Comparison of ENCODE assay signal across 17 cellular contexts in genomic region chr19:35274323-35274722, GRCh38. TPM values are rescaled to one million over a fixed set of nuclear protein-coding genes. Genes with fewer than 3 reads are reported as not detected.
DNase-seq lines count a peak whose midpoint lies in the region; ATAC-seq, FAIRE-seq and TF ChIP-seq lines count a peak whose summit lies in the region.
"Had no signal": no experiment of that assay in that cellular context is flagged by ENCODE, and none has a peak within 500 bp of the region (broad histone marks: within the 10 kb centered on the region; RNA-seq: fewer than 3 reads in every experiment).

No MANE protein-coding gene starts in this region.

- H3K27ac ChIP-seq in right cardiac atrium (ENCODE audit: low read length): no peak overlapping the region
- no peak overlapping the region for H3K27ac ChIP-seq in left ventricle myocardium inferior (replicated peaks)
- H3K27ac ChIP-seq in K562 (ENCODE audit: extremely low read depth, low read depth, low read length): no peak overlapping the region
- no peak overlapping the region for H3K27ac ChIP-seq in prostate gland
- H3K27ac ChIP-seq: A549, BLaER1 had no signal

- ATAC-seq in right cardiac atrium (no peak), K562 (no peak)
- ATAC-seq: A549; CD8-positive, alpha-beta T cell; GM12878 had no signal

- no peaks in the 10 kb centered on the region for H3K9me3 Mint-ChIP-seq in neural crest cell
- H3K9me3 Mint-ChIP-seq in activated T-cell treated with anti-CD3 and anti-CD28 coated beads, Interleukin-2, amount 50 U/mL, for 24 hours: no peaks in the 10 kb centered on the region
- H3K9me3 Mint-ChIP-seq: CD8-positive, alpha-beta T cell had no signal

- H3K9me1 ChIP-seq in K562 (ENCODE audit: control insufficient read depth, insufficient read depth, low read length): no peaks in the 10 kb centered on the region

- intact Hi-C loops in right cardiac atrium (cut with DNase I): loop anchor here in 1 of 4 donors (10.0 kb wide), 1 partner anchor 220 kb away; the partner anchor contains the start of gene KRTDAP
- intact Hi-C loops in left ventricle myocardium inferior (cut with micrococcal nuclease): no loop called here
- intact Hi-C loops in K562 (cut with micrococcal nuclease): no loop called here
- intact Hi-C loops in prostate gland (cut with DNase I): loop anchor here (10.0 kb wide), 1 partner anchor 220 kb away; the partner anchor contains the start of gene KRTDAP

- H3K36me3 ChIP-seq in left ventricle myocardium inferior: peaks cover 78% of the 10 kb centered on the region
- peaks cover 72% of the 10 kb centered on the region; the same call in 2 of the 3 replicates for H3K36me3 ChIP-seq in K562 (ENCODE audit: control insufficient read depth, insufficient read depth, low read length)
- peaks cover 11 to 35% of the 10 kb centered on the region in 2 donors for H3K36me3 ChIP-seq in prostate gland

- no peak overlapping the region for H3K4me3 ChIP-seq in right cardiac atrium (ENCODE audit: low read length)
- no peak overlapping the region for H3K4me3 ChIP-seq in left ventricle myocardium inferior
- no peak overlapping the region for H3K4me3 ChIP-seq in K562
- H3K4me3 ChIP-seq in prostate gland: no peak overlapping the region
- H3K4me3 ChIP-seq: A549, BLaER1, GM12878 had no signal

- no peak overlapping the region for H3K9ac ChIP-seq in K562 (ENCODE audit: insufficient read depth in 1 of 2, low read depth in 2 of 2, low read length in 2 of 2)
- H3K9ac ChIP-seq: BLaER1 had no signal

- peaks cover 7% of the 10 kb centered on the region; the same call in 2 of the 3 replicates for H3K79me2 ChIP-seq in K562 (ENCODE audit: control insufficient read depth, insufficient read depth, low read length)

- H3K4me1 Mint-ChIP-seq in neural crest cell: peaks cover 4% of the 10 kb centered on the region
- peaks cover 20% of the 10 kb centered on the region for H3K4me1 Mint-ChIP-seq in activated T-cell treated with anti-CD3 and anti-CD28 coated beads, Interleukin-2, amount 50 U/mL, for 24 hours (ENCODE audit: low read depth)

- peak; percentile 32 for FAIRE-seq in K562 (lab: Jason Lieb, UNC)
- FAIRE-seq: A549, GM12878 had no signal

- in situ Hi-C loops in K562 (cut with MboI): loop anchor here (10.0 kb wide), 2 partner anchors 60 to 190 kb away; no protein-coding TSS in a partner anchor

- peak overlapping the region; percentile 78 for H3K4me3 Mint-ChIP-seq in neural crest cell
- no peak overlapping the region for H3K4me3 Mint-ChIP-seq in activated T-cell treated with anti-CD3 and anti-CD28 coated beads, Interleukin-2, amount 50 U/mL, for 24 hours
- H3K4me3 Mint-ChIP-seq: CD8-positive, alpha-beta T cell had no signal

- 68% methylated on average over 5 of the region's 5 CpGs for WGBS in right cardiac atrium
- 94% methylated on average over 5 of the region's 5 CpGs for WGBS in K562 (ENCODE audit: insufficient coverage, low coverage, missing lambda C conversion rate)
- WGBS in prostate gland: 86% methylated on average over 5 of the region's 5 CpGs

- no peak overlapping the region for H2AFZ ChIP-seq in K562 (ENCODE audit: low read depth, low read length)

- POLR2A ChIA-PET in K562 (lab: Yijun Ruan, JAX): interaction anchor here (0.8 to 1.5 kb wide), 5 partner anchors 8 to 236 kb away, joined by 3 to 6 read pairs (median 5); partner anchors contain the start of gene HAMP

- no TSS peak for BruUV-seq in K562 (replicated peaks; lab: Mats Ljungman, UMichigan)

- no peak for TF ChIP-seq EP300 in K562 (IDR thresholded peaks at IDR 0.05; ENCODE audit: low read length)

- H3K9me3 ChIP-seq in right cardiac atrium (ENCODE audit: control insufficient read depth, low read length) (no peaks in the 10 kb centered on the region), left ventricle myocardium inferior (replicated peaks) (no peaks in the 10 kb centered on the region), K562 (replicated peaks; ENCODE audit: control insufficient read depth, insufficient read depth, low read depth, low read length) (no peaks in the 10 kb centered on the region), prostate gland (no peaks in the 10 kb centered on the region)
- H3K9me3 ChIP-seq: A549, BLaER1 had no signal

- DNase-seq in right cardiac atrium (peak in 2 of 3 donors; percentile 6 to 16), left ventricle myocardium inferior (no peak), K562 (ENCODE audit: extremely low read depth in 1 of 4, low spot score in 3 of 4) (no peak), neural crest cell (ENCODE audit: low read depth, low spot score) (no peak), prostate gland (ENCODE audit: low spot score) (no peak), Kasumi-1 (lab: John Stamatoyannopoulos, UW) (no peak)
- DNase-seq in activated T-cell treated with anti-CD3 and anti-CD28 coated beads, Interleukin-2, amount 50 U/mL, for 24 hours: no peak
- DNase-seq: Calu3; CD8-positive, alpha-beta T cell; GF-D8; NCI-H1694 treated with DMSO at 0.1 percent for 48 hours; SHP77 had no signal

- no peak for TF ChIP-seq RAD21 in K562 (CRISPR knock-in tag; conservative IDR thresholded peaks at IDR 0.05 in 1 of 2, IDR thresholded peaks at IDR 0.05 in 1 of 2)

- H3K4me2 ChIP-seq in K562 (ENCODE audit: insufficient read depth, low read length): no peak overlapping the region
- H3K4me2 ChIP-seq: A549, BLaER1 had no signal

- H3K27ac Mint-ChIP-seq in neural crest cell (ENCODE audit: unreplicated experiment): no peak overlapping the region
- H3K27ac Mint-ChIP-seq in activated T-cell treated with anti-CD3 and anti-CD28 coated beads, Interleukin-2, amount 50 U/mL, for 24 hours: no peak overlapping the region

- H4K20me1 ChIP-seq in K562 (replicated peaks; ENCODE audit: control insufficient read depth, insufficient read depth, low read length): no peaks in the 10 kb centered on the region

- TF ChIP-seq CTCF in left ventricle myocardium inferior (IDR thresholded peaks at IDR 0.05; ENCODE audit: borderline replicate concordance) (no peak), K562 (IDR thresholded peaks at IDR 0.05 in 2 of 3, conservative IDR thresholded peaks at IDR 0.05 in 1 of 3; ENCODE audit: insufficient read depth in 2 of 3, low read depth in 1 of 3, low read length in 3 of 3) (no peak), neural crest cell (conservative IDR thresholded peaks at IDR 0.05) (no peak), prostate gland (IDR thresholded peaks at IDR 0.05) (no peak)

- H3K27me3 Mint-ChIP-seq in neural crest cell (ENCODE audit: low read depth): no peaks in the 10 kb centered on the region
- no peaks in the 10 kb centered on the region for H3K27me3 Mint-ChIP-seq in activated T-cell treated with anti-CD3 and anti-CD28 coated beads, Interleukin-2, amount 50 U/mL, for 24 hours

- H3K4me1 ChIP-seq in right cardiac atrium (ENCODE audit: control insufficient read depth, insufficient read depth, low read length): no peaks in the 10 kb centered on the region
- H3K4me1 ChIP-seq in left ventricle myocardium inferior: peaks cover 20% of the 10 kb centered on the region
- peaks cover 7 to 40% of the 10 kb centered on the region in 2 experiments for H3K4me1 ChIP-seq in K562 (replicated peaks in 1 of 2; ENCODE audit: control insufficient read depth in 2 of 2, insufficient read depth in 2 of 2, low read length in 2 of 2)
- H3K4me1 ChIP-seq in prostate gland (replicated peaks): no peaks in the 10 kb centered on the region

- TF ChIP-seq POLR2A in K562 (conservative IDR thresholded peaks at IDR 0.05): no peak
- no peak for TF ChIP-seq POLR2A in prostate gland (IDR thresholded peaks at IDR 0.05)

- H3K36me3 Mint-ChIP-seq in neural crest cell (ENCODE audit: low read depth): peaks cover 15% of the 10 kb centered on the region
- H3K36me3 Mint-ChIP-seq in activated T-cell treated with anti-CD3 and anti-CD28 coated beads, Interleukin-2, amount 50 U/mL, for 24 hours (ENCODE audit: low read depth): peaks cover 93% of the 10 kb centered on the region

- H3K27me3 ChIP-seq in right cardiac atrium (ENCODE audit: control insufficient read depth, insufficient read depth) (no peaks in the 10 kb centered on the region), left ventricle myocardium inferior (ENCODE audit: low read depth) (no peaks in the 10 kb centered on the region), K562 (ENCODE audit: control insufficient read depth in 2 of 2, insufficient read depth in 2 of 2, low read length in 2 of 2) (no peaks in the 10 kb centered on the region), prostate gland (replicated peaks; ENCODE audit: insufficient read depth) (no peaks in the 10 kb centered on the region)
- H3K27me3 ChIP-seq: BLaER1 had no signal

- CTCF ChIA-PET in K562 (lab: Yijun Ruan, JAX; ENCODE audit: low intra/inter-chr PET ratio): interaction anchor here (0.6 kb wide), 1 partner anchor 11 kb away, joined by 7 read pairs; no protein-coding TSS in a partner anchor

RNA-seq across cellular contexts. Expression of gene USF2, which starts 5.6 kb away (rescaled TPM):
- total RNA-seq in right cardiac atrium (100 to 1,000 TPM; 182 to 270 (median 239) TPM), left ventricle myocardium inferior (147 TPM), K562 (2014; rRNA removed) (79.6 and 92.0 TPM in 2 replicates), K562 (2014; rRNA removed; fragmentation: Illumina TruSeq; extraction: Trizol) (27.8 and 31.1 TPM in 2 replicates), K562 (2015; rRNA removed; fragmentation: Illumina TruSeq; extraction: Trizol) (41.3 and 44.8 TPM in 2 replicates), K562 (2021) (79.6 and 85.1 TPM in 2 replicates), neural crest cell (107 and 111 TPM in 2 replicates), prostate gland (100 to 1,000 TPM; 107 to 151 TPM)
- polyA plus RNA-seq in right cardiac atrium (332 TPM), K562 (2011; rRNA removed) (62.5 and 69.2 TPM in 2 replicates), K562 (2014; fragmentation: Illumina TruSeq; extraction: Trizol) (57.2 and 58.4 TPM in 2 replicates), K562 (2014; fragmentation: Nextera tagmentation; extraction: Ambion mirVana) (under 1 TPM; 0.27 to 0.34 TPM), K562 (2014; rRNA removed) (78.0 and 93.7 TPM in 2 replicates)
- total RNA-seq in K562 (2011; cell fraction: chromatin; rRNA removed; ENCODE audit: low replicate concordance): 42.6 and 101 TPM in 2 replicates
- total RNA-seq in K562 (2011; cell fraction: nucleolus; rRNA removed): 81.1 and 82.5 TPM in 2 replicates
- 54.4 and 62.0 TPM in 2 replicates for total RNA-seq in K562 (2011; cell fraction: nucleoplasm; rRNA removed)
- polyA plus RNA-seq in K562 (2011; cell fraction: cytosol; rRNA removed): 53.9 and 98.4 TPM in 2 replicates
- 102 and 108 TPM in 2 replicates for polyA plus RNA-seq in K562 (2011; cell fraction: nucleus; rRNA removed)
- 81.4 and 98.5 TPM in 2 replicates for polyA plus RNA-seq in K562 (2012)
- 31.5 and 39.4 TPM in 2 replicates for polyA minus RNA-seq in K562 (2011; rRNA and poly(A)+ RNA removed)
- polyA minus RNA-seq in K562 (2011; cell fraction: cytosol; rRNA and poly(A)+ RNA removed): 28.5 and 53.2 TPM in 2 replicates
- polyA minus RNA-seq in K562 (2011; cell fraction: nucleus; rRNA and poly(A)+ RNA removed): 21.7 and 31.3 TPM in 2 replicates

RNA-seq across cellular contexts. Expression of gene HAMP, which starts 8.0 kb away (rescaled TPM):
- total RNA-seq in right cardiac atrium (100 to 1,000 TPM; 164 to 286 (median 230) TPM), left ventricle myocardium inferior (not detected), K562 (2014; rRNA removed) (not detected in 2 replicates), K562 (2014; rRNA removed; fragmentation: Illumina TruSeq; extraction: Trizol) (0.29 TPM in 1 of 2 replicates, not detected in the other), K562 (2015; rRNA removed; fragmentation: Illumina TruSeq; extraction: Trizol) (0.57 TPM in 1 of 2 replicates, not detected in the other), K562 (2021) (0.29 TPM in 2 replicates), neural crest cell (0.47 and 0.57 TPM in 2 replicates), prostate gland (1 to 10 TPM; 2.0 to 2.2 TPM)
- polyA plus RNA-seq in right cardiac atrium (406 TPM), K562 (2011; rRNA removed) (0.26 and 0.39 TPM in 2 replicates), K562 (2014; fragmentation: Illumina TruSeq; extraction: Trizol) (0.64 and 1.1 TPM in 2 replicates), K562 (2014; fragmentation: Nextera tagmentation; extraction: Ambion mirVana) (1 to 10 TPM in 1 of 2 experiments, under 1 TPM in 1; 0.65 to 1.0 TPM), K562 (2014; rRNA removed) (0.05 and 0.76 TPM in 2 replicates)
- total RNA-seq in K562 (2011; cell fraction: chromatin; rRNA removed; ENCODE audit: low replicate concordance): 0.25 and 1.3 TPM in 2 replicates
- 1.5 and 2.1 TPM in 2 replicates for total RNA-seq in K562 (2011; cell fraction: nucleolus; rRNA removed)
- total RNA-seq in K562 (2011; cell fraction: nucleoplasm; rRNA removed): 0.84 and 1.9 TPM in 2 replicates
- polyA plus RNA-seq in K562 (2011; cell fraction: cytosol; rRNA removed): 0.74 and 3.9 TPM in 2 replicates
- polyA plus RNA-seq in K562 (2011; cell fraction: nucleus; rRNA removed): 0.24 and 0.74 TPM in 2 replicates
- polyA plus RNA-seq in K562 (2012): 0.98 and 2.0 TPM in 2 replicates
- polyA minus RNA-seq in K562 (2011; rRNA and poly(A)+ RNA removed): 0.11 TPM in 1 of 2 replicates, not detected in the other
- 1.6 TPM in 1 of 2 replicates, not detected in the other for polyA minus RNA-seq in K562 (2011; cell fraction: cytosol; rRNA and poly(A)+ RNA removed)
- 0.11 and 0.67 TPM in 2 replicates for polyA minus RNA-seq in K562 (2011; cell fraction: nucleus; rRNA and poly(A)+ RNA removed)
- total RNA-seq: NCI-H460 had no signal
- polyA plus RNA-seq: A549 had no signal

RNA-seq across cellular contexts. Expression of gene MAG, which starts 17.6 kb away (rescaled TPM):
- total RNA-seq in right cardiac atrium (not detected), left ventricle myocardium inferior (not detected), K562 (2014; rRNA removed) (6.3 and 9.0 TPM in 2 replicates), K562 (2014; rRNA removed; fragmentation: Illumina TruSeq; extraction: Trizol) (0.67 and 1.1 TPM in 2 replicates), K562 (2015; rRNA removed; fragmentation: Illumina TruSeq; extraction: Trizol) (2.8 and 4.6 TPM in 2 replicates), K562 (2021) (6.4 and 7.7 TPM in 2 replicates), neural crest cell (not detected in 2 replicates), prostate gland (10 to 100 TPM in 1 of 2 donors, not detected in 1; 13.9 TPM)
- polyA plus RNA-seq in right cardiac atrium (1.3 TPM), K562 (2011; rRNA removed) (1.4 and 1.6 TPM in 2 replicates), K562 (2014; fragmentation: Illumina TruSeq; extraction: Trizol) (0.61 and 3.3 TPM in 2 replicates), K562 (2014; fragmentation: Nextera tagmentation; extraction: Ambion mirVana) (under 1 TPM; 0.11 to 0.39 TPM), K562 (2014; rRNA removed) (2.9 and 10.0 TPM in 2 replicates)
- total RNA-seq in K562 (2011; cell fraction: chromatin; rRNA removed; ENCODE audit: low replicate concordance): 9.6 and 21.9 TPM in 2 replicates
- 25.2 and 25.7 TPM in 2 replicates for total RNA-seq in K562 (2011; cell fraction: nucleolus; rRNA removed)
- 12.0 and 17.2 TPM in 2 replicates for total RNA-seq in K562 (2011; cell fraction: nucleoplasm; rRNA removed)
- polyA plus RNA-seq in K562 (2011; cell fraction: cytosol; rRNA removed): 1.6 and 6.7 TPM in 2 replicates
- polyA plus RNA-seq in K562 (2011; cell fraction: nucleus; rRNA removed): 1.9 and 8.2 TPM in 2 replicates
- polyA plus RNA-seq in K562 (2012): 2.3 and 5.2 TPM in 2 replicates
- 1.4 TPM in 1 of 2 replicates, not detected in the other for polyA minus RNA-seq in K562 (2011; rRNA and poly(A)+ RNA removed)
- 3.0 and 8.6 TPM in 2 replicates for polyA minus RNA-seq in K562 (2011; cell fraction: cytosol; rRNA and poly(A)+ RNA removed)
- 3.8 and 6.6 TPM in 2 replicates for polyA minus RNA-seq in K562 (2011; cell fraction: nucleus; rRNA and poly(A)+ RNA removed)
- total RNA-seq: Calu3; CD8-positive, alpha-beta T cell; H4; NCI-H460 had no signal
- polyA plus RNA-seq: A549 had no signal

RNA-seq across cellular contexts. Expression of gene LSR, which starts 25.5 kb away (rescaled TPM):
- 1 to 10 TPM; 4.6 to 8.9 (median 4.8) TPM for total RNA-seq in right cardiac atrium
- 5.0 TPM for polyA plus RNA-seq in right cardiac atrium
- 4.5 TPM for total RNA-seq in left ventricle myocardium inferior
- 30.2 and 123 TPM in 2 replicates for total RNA-seq in K562 (2011; cell fraction: chromatin; rRNA removed; ENCODE audit: low replicate concordance)
- total RNA-seq in K562 (2011; cell fraction: nucleolus; rRNA removed): 223 and 260 TPM in 2 replicates
- 130 and 145 TPM in 2 replicates for total RNA-seq in K562 (2011; cell fraction: nucleoplasm; rRNA removed)
- total RNA-seq in K562 (2014; rRNA removed): 65.1 and 111 TPM in 2 replicates
- total RNA-seq in K562 (2014; rRNA removed; fragmentation: Illumina TruSeq; extraction: Trizol): 10.1 and 11.3 TPM in 2 replicates
- 29.4 and 32.3 TPM in 2 replicates for total RNA-seq in K562 (2015; rRNA removed; fragmentation: Illumina TruSeq; extraction: Trizol)
- total RNA-seq in K562 (2021): 83.3 and 87.9 TPM in 2 replicates
- 19.6 and 42.8 TPM in 2 replicates for polyA plus RNA-seq in K562 (2011; rRNA removed)
- 24.5 and 85.7 TPM in 2 replicates for polyA plus RNA-seq in K562 (2011; cell fraction: cytosol; rRNA removed)
- polyA plus RNA-seq in K562 (2011; cell fraction: nucleus; rRNA removed): 44.0 and 102 TPM in 2 replicates
- 77.8 and 93.6 TPM in 2 replicates for polyA plus RNA-seq in K562 (2012)
- 28.0 and 61.6 TPM in 2 replicates for polyA plus RNA-seq in K562 (2014; fragmentation: Illumina TruSeq; extraction: Trizol)
- under 1 TPM; 0.44 to 0.66 TPM for polyA plus RNA-seq in K562 (2014; fragmentation: Nextera tagmentation; extraction: Ambion mirVana)
- 39.4 and 47.4 TPM in 2 replicates for polyA plus RNA-seq in K562 (2014; rRNA removed)
- 9.4 and 16.2 TPM in 2 replicates for polyA minus RNA-seq in K562 (2011; rRNA and poly(A)+ RNA removed)
- polyA minus RNA-seq in K562 (2011; cell fraction: cytosol; rRNA and poly(A)+ RNA removed): 87.6 and 93.3 TPM in 2 replicates
- 61.4 and 69.4 TPM in 2 replicates for polyA minus RNA-seq in K562 (2011; cell fraction: nucleus; rRNA and poly(A)+ RNA removed)
- total RNA-seq in neural crest cell: 3.5 and 4.0 TPM in 2 replicates
- 100 to 1,000 TPM; 119 to 202 TPM for total RNA-seq in prostate gland

RNA-seq across cellular contexts. Expression of gene FAM187B, which starts 45.8 kb away (rescaled TPM):
- total RNA-seq in right cardiac atrium (not detected), left ventricle myocardium inferior (not detected), K562 (2014; rRNA removed) (0.09 TPM in 1 of 2 replicates, not detected in the other), K562 (2014; rRNA removed; fragmentation: Illumina TruSeq; extraction: Trizol) (not detected in 2 replicates), K562 (2015; rRNA removed; fragmentation: Illumina TruSeq; extraction: Trizol) (not detected in 2 replicates), K562 (2021) (not detected in 2 replicates), neural crest cell (not detected in 2 replicates), prostate gland (1 to 10 TPM in 1 of 2 donors, not detected in 1; 1.1 TPM)
- polyA plus RNA-seq in right cardiac atrium (not detected), K562 (2011; rRNA removed) (not detected in 2 replicates), K562 (2014; fragmentation: Illumina TruSeq; extraction: Trizol) (not detected in 2 replicates), K562 (2014; fragmentation: Nextera tagmentation; extraction: Ambion mirVana) (under 1 TPM in 1 of 2 experiments, not detected in 1; 0.04 TPM), K562 (2014; rRNA removed) (not detected in 2 replicates)
- total RNA-seq in K562 (2011; cell fraction: chromatin; rRNA removed; ENCODE audit: low replicate concordance): 0.25 TPM in 1 of 2 replicates, not detected in the other
- not detected in 2 replicates for total RNA-seq in K562 (2011; cell fraction: nucleolus; rRNA removed)
- total RNA-seq in K562 (2011; cell fraction: nucleoplasm; rRNA removed): not detected in 2 replicates
- polyA plus RNA-seq in K562 (2011; cell fraction: cytosol; rRNA removed): 0.07 TPM in 1 of 2 replicates, not detected in the other
- polyA plus RNA-seq in K562 (2011; cell fraction: nucleus; rRNA removed): 0.10 TPM in 1 of 2 replicates, not detected in the other
- polyA plus RNA-seq in K562 (2012): not detected in 2 replicates
- not detected in 2 replicates for polyA minus RNA-seq in K562 (2011; rRNA and poly(A)+ RNA removed)
- polyA minus RNA-seq in K562 (2011; cell fraction: cytosol; rRNA and poly(A)+ RNA removed): not detected in 2 replicates
- not detected in 2 replicates for polyA minus RNA-seq in K562 (2011; cell fraction: nucleus; rRNA and poly(A)+ RNA removed)
- total RNA-seq: Calu3; CD8-positive, alpha-beta T cell; GM12878; H4; NCI-H460 had no signal
- polyA plus RNA-seq: A549 had no signal

Comparison
In these comparisons a context has a peak if more than half of its experiments do, and no peak if none do; other contexts are left out.
1. DNase-seq: peak in right cardiac atrium (2 of 3); none in left ventricle myocardium inferior (single experiment), K562 (0 of 4), neural crest cell (single experiment), prostate gland (single experiment), Kasumi-1 (0 of 2) and activated T-cell treated with anti-CD3 and anti-CD28 coated beads, Interleukin-2, amount 50 U/mL, for 24 hours (single experiment).
2. RNA of gene HAMP, which starts 8.0 kb away (total RNA-seq): 164 to 286 TPM in right cardiac atrium; 2.0 to 2.2 TPM in prostate gland, 0.47 to 0.57 TPM in neural crest cell, 0.25 to 2.1 TPM in K562 and not detected in left ventricle myocardium inferior (single experiment); every median in the first group is over 10 times any median in the second.